In the genomic region with DNA sequence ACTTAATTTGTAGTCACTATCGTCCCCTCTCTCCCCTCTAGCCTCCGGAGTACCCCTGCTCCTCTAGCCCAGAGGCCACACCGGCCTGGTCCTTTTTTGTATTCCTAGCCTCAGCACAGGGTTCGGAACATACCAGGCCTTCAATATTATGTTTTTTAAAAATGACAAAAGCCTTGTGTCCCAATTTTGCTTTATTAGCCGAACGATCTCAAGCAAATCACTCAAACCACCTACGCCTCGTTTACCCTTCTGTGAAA, we compare ENCODE assay signal across 8 cellular contexts. TPM values are rescaled to one million over a fixed set of nuclear protein-coding genes. Genes with fewer than 3 reads are reported as not detected.
DNase-seq lines count a peak whose midpoint lies in the region; ATAC-seq and FAIRE-seq lines count a peak whose summit lies in the region.

No MANE protein-coding gene starts in this region.

- no peak for FAIRE-seq in frontal cortex (lab: Jason Lieb, UNC)

- H3K4me3 ChIP-seq in rectal smooth muscle tissue (ENCODE audit: low read length), result peak overlapping the region; percentile 98

- peak overlapping the region; percentile 94 for H3K4me3 Mint-ChIP-seq in T-helper 17 cell

- H3K27me3 Mint-ChIP-seq in T-helper 17 cell, result no peaks in the 10 kb centered on the region

- peaks cover 17% of the 10 kb centered on the region for H3K4me1 ChIP-seq in rectal smooth muscle tissue (ENCODE audit: control insufficient read depth, insufficient read depth, low read length)

- H3K27ac Mint-ChIP-seq in T-helper 17 cell, result peak overlapping the region; percentile 97

- H3K27ac ChIP-seq in rectal smooth muscle tissue (ENCODE audit: low read depth, low read length), result peak overlapping the region; percentile 88

- DNase-seq in T-helper 17 cell (no peak), germinal center (ENCODE audit: low spot score) (peak; percentile 10), NCI-H2029 (lab: John Stamatoyannopoulos, UW) (no peak), frontal cortex (ENCODE audit: low spot score in 2 of 2) (no peak)

- peaks cover 57% of the 10 kb centered on the region for H3K4me1 Mint-ChIP-seq in T-helper 17 cell

- ATAC-seq in GM18511 (IDR thresholded peaks at IDR 0.05; ENCODE audit: unreplicated experiment) (peak; percentile 27), HG02840 (IDR thresholded peaks at IDR 0.05; ENCODE audit: low FRiP score, unreplicated experiment) (peak; percentile 5), T-helper 17 cell (peak; percentile 2), HG03469 (IDR thresholded peaks at IDR 0.05; ENCODE audit: unreplicated experiment) (no peak)

- H3K36me3 ChIP-seq in rectal smooth muscle tissue (ENCODE audit: control insufficient read depth, insufficient read depth, low read length), result no peaks in the 10 kb centered on the region

- no peaks in the 10 kb centered on the region for H3K9me3 ChIP-seq in T-helper 17 cell (ENCODE audit: control insufficient read depth, low read length, poor library complexity, severe bottlenecking)

- no peaks in the 10 kb centered on the region for H3K27me3 ChIP-seq in rectal smooth muscle tissue (ENCODE audit: control insufficient read depth, insufficient read depth, low read length)

- H3K36me3 Mint-ChIP-seq in T-helper 17 cell (ENCODE audit: low read depth), result peaks cover 6% of the 10 kb centered on the region

- H3K9ac ChIP-seq in rectal smooth muscle tissue (ENCODE audit: low read length), result peak overlapping the region; percentile 98

RNA-seq across cellular contexts. Expression of gene POMP, which starts 0.5 kb away (rescaled TPM):
- total RNA-seq in T-helper 17 cell (10 to 100 TPM; 22.9 to 29.4 TPM), frontal cortex (46.5 TPM)
